31 cellular contexts compared by ENCODE assay signal in genomic region chr1:2178875-2179274, GRCh38.
"Had no signal": no experiment of that assay in that cellular context is flagged by ENCODE, and none has a peak within 500 bp of the region (broad histone marks: within the 10 kb centered on the region; RNA-seq: fewer than 3 reads in every experiment).

No MANE protein-coding gene starts in this region.

- H3K36me3 Mint-ChIP-seq: activated CD8-positive, alpha-beta memory T cell treated with anti-CD3 and anti-CD28 coated beads, Interleukin-2, amount 10 ng/mL, durations not matched to agents 7 days and 5 days; activated naive CD4-positive, alpha-beta T cell treated with anti-CD3 and anti-CD28 coated beads, Interleukin-2, amount 10 ng/mL, durations not matched to agents 7 days and 5 days; activated naive CD4-positive, alpha-beta T cell treated with anti-CD3 and anti-CD28 coated beads, Interleukin-2, amount 50 U/mL, for 72 hours; activated naive CD8-positive, alpha-beta T cell treated with anti-CD3 and anti-CD28 coated beads, Interleukin-2, amount 10 ng/mL, durations not matched to agents 7 days and 5 days had no signal

- H3K36me3 ChIP-seq: brain microvascular endothelial cell, gastrocnemius medialis had no signal

- H3K4me1 Mint-ChIP-seq: activated CD4-positive, alpha-beta T cell treated with anti-CD3 and anti-CD28 coated beads, Interleukin-2, amount 10 ng/mL, durations not matched to agents 24 days and 14 days; activated naive CD8-positive, alpha-beta T cell treated with anti-CD3 and anti-CD28 coated beads, Interleukin-2, amount 10 ng/mL, durations not matched to agents 7 days and 5 days had no signal

- H3K9me3 ChIP-seq: esophagus muscularis mucosa, gastrocnemius medialis, heart right ventricle had no signal

- DNase-seq: activated CD4-positive, alpha-beta memory T cell treated with anti-CD3 and anti-CD28 coated beads for 36 hours; activated CD4-positive, alpha-beta T cell treated with anti-CD3 and anti-CD28 coated beads for 36 hours; activated CD4-positive, alpha-beta T cell treated with anti-CD3 and anti-CD28 coated beads, Interleukin-2, amount 10 ng/mL, durations not matched to agents 24 days and 14 days; activated CD4-positive, CD25-positive, alpha-beta regulatory T cell; activated CD4-positive, CD25-positive, alpha-beta regulatory T cell treated with anti-CD3 and anti-CD28 coated beads, Interleukin-2, amount 50 U/mL, for 72 hours; activated CD8-positive, alpha-beta memory T cell treated with anti-CD3 and anti-CD28 coated beads, Interleukin-2, amount 10 ng/mL, durations not matched to agents 7 days and 5 days; activated CD8-positive, alpha-beta memory T cell treated with anti-CD3 and anti-CD28 coated beads, Interleukin-2, amount 50 U/mL, for 48 hours; activated CD8-positive, alpha-beta T cell treated with anti-CD3 and anti-CD28 coated beads, Interleukin-2, amount 10 ng/mL, durations not matched to agents 7 days and 5 days; activated gamma-delta T cell; activated naive CD4-positive, alpha-beta T cell; activated naive CD4-positive, alpha-beta T cell treated with anti-CD3 and anti-CD28 coated beads, Interleukin-2, amount 10 ng/mL, durations not matched to agents 7 days and 5 days; activated naive CD8-positive, alpha-beta T cell treated with anti-CD3 and anti-CD28 coated beads, Interleukin-2, amount 10 ng/mL, durations not matched to agents 7 days and 5 days; activated T-cell treated with anti-CD3 and anti-CD28 coated beads for 4 hours; activated T-cell treated with anti-CD3 and anti-CD28 coated beads, Interleukin-2, amount 50 U/mL, for 24 hours; activated T-cell treated with anti-CD3 and anti-CD28 coated beads, Interleukin-2, amount 50 U/mL, for 72 hours; amniotic stem cell; brain microvascular endothelial cell; cortex of kidney; dermis blood vessel endothelial cell; effector CD4-positive, alpha-beta T cell; effector memory CD8-positive, alpha-beta T cell; erythroblast; foreskin keratinocyte; gastrocnemius medialis; heart right ventricle; T-helper 2 cell had no signal

- H3K9me3 Mint-ChIP-seq: activated CD4-positive, alpha-beta memory T cell treated with anti-CD3 and anti-CD28 coated beads for 36 hours; activated CD4-positive, alpha-beta T cell treated with anti-CD3 and anti-CD28 coated beads, Interleukin-2, amount 10 ng/mL, durations not matched to agents 24 days and 14 days; activated naive CD4-positive, alpha-beta T cell treated with anti-CD3 and anti-CD28 coated beads, Interleukin-2, amount 10 ng/mL, durations not matched to agents 7 days and 5 days; activated naive CD4-positive, alpha-beta T cell treated with anti-CD3 and anti-CD28 coated beads, Interleukin-2, amount 50 U/mL, for 72 hours; activated naive CD8-positive, alpha-beta T cell treated with anti-CD3 and anti-CD28 coated beads, Interleukin-2, amount 10 ng/mL, durations not matched to agents 7 days and 5 days; activated T-cell treated with anti-CD3 and anti-CD28 coated beads, Interleukin-2, amount 50 U/mL, for 24 hours; activated T-cell treated with anti-CD3 and anti-CD28 coated beads, Interleukin-2, amount 50 U/mL, for 72 hours; central memory CD8-positive, alpha-beta T cell; effector memory CD8-positive, alpha-beta T cell had no signal

- FAIRE-seq: astrocyte, colon had no signal

- ATAC-seq: activated CD4-positive, alpha-beta T cell treated with anti-CD3 and anti-CD28 coated beads for 36 hours; activated CD8-positive, alpha-beta memory T cell treated with anti-CD3 and anti-CD28 coated beads, Interleukin-2, amount 10 ng/mL, durations not matched to agents 7 days and 5 days; activated CD8-positive, alpha-beta T cell treated with anti-CD3 and anti-CD28 coated beads, Interleukin-2, amount 10 ng/mL, durations not matched to agents 7 days and 5 days; activated naive CD4-positive, alpha-beta T cell treated with anti-CD3 and anti-CD28 coated beads, Interleukin-2, amount 50 U/mL, for 72 hours; activated T-cell treated with anti-CD3 and anti-CD28 coated beads, Interleukin-2, amount 50 U/mL, for 72 hours; effector memory CD8-positive, alpha-beta T cell; foreskin keratinocyte; gastrocnemius medialis; heart right ventricle had no signal

- H3K27me3 ChIP-seq: brain microvascular endothelial cell, esophagus muscularis mucosa, foreskin keratinocyte, gastrocnemius medialis, heart right ventricle had no signal

- H3K4me1 ChIP-seq: foreskin keratinocyte had no signal

- H3K27me3 Mint-ChIP-seq: activated CD4-positive, alpha-beta memory T cell treated with anti-CD3 and anti-CD28 coated beads for 36 hours; activated CD4-positive, alpha-beta T cell treated with anti-CD3 and anti-CD28 coated beads for 36 hours; activated CD4-positive, alpha-beta T cell treated with anti-CD3 and anti-CD28 coated beads, Interleukin-2, amount 10 ng/mL, durations not matched to agents 24 days and 14 days; activated CD8-positive, alpha-beta memory T cell treated with anti-CD3 and anti-CD28 coated beads, Interleukin-2, amount 10 ng/mL, durations not matched to agents 7 days and 5 days; activated naive CD4-positive, alpha-beta T cell treated with anti-CD3 and anti-CD28 coated beads, Interleukin-2, amount 10 ng/mL, durations not matched to agents 7 days and 5 days; activated naive CD8-positive, alpha-beta T cell treated with anti-CD3 and anti-CD28 coated beads, Interleukin-2, amount 10 ng/mL, durations not matched to agents 7 days and 5 days; activated T-cell treated with anti-CD3 and anti-CD28 coated beads, Interleukin-2, amount 50 U/mL, for 24 hours; central memory CD8-positive, alpha-beta T cell; effector memory CD8-positive, alpha-beta T cell had no signal

- H3K27ac Mint-ChIP-seq: activated CD4-positive, alpha-beta memory T cell treated with anti-CD3 and anti-CD28 coated beads for 36 hours; activated CD4-positive, alpha-beta T cell treated with anti-CD3 and anti-CD28 coated beads for 36 hours; activated CD4-positive, alpha-beta T cell treated with anti-CD3 and anti-CD28 coated beads, Interleukin-2, amount 10 ng/mL, durations not matched to agents 24 days and 14 days; activated CD8-positive, alpha-beta memory T cell treated with anti-CD3 and anti-CD28 coated beads, Interleukin-2, amount 10 ng/mL, durations not matched to agents 7 days and 5 days; activated CD8-positive, alpha-beta T cell treated with anti-CD3 and anti-CD28 coated beads, Interleukin-2, amount 10 ng/mL, durations not matched to agents 7 days and 5 days; activated naive CD4-positive, alpha-beta T cell treated with anti-CD3 and anti-CD28 coated beads, Interleukin-2, amount 50 U/mL, for 72 hours; activated naive CD8-positive, alpha-beta T cell treated with anti-CD3 and anti-CD28 coated beads, Interleukin-2, amount 10 ng/mL, durations not matched to agents 7 days and 5 days; activated T-cell treated with anti-CD3 and anti-CD28 coated beads, Interleukin-2, amount 50 U/mL, for 24 hours; activated T-cell treated with anti-CD3 and anti-CD28 coated beads, Interleukin-2, amount 50 U/mL, for 72 hours had no signal

- H3K27ac ChIP-seq: brain microvascular endothelial cell, esophagus muscularis mucosa, foreskin keratinocyte, gastrocnemius medialis, heart right ventricle had no signal

- H3K4me3 Mint-ChIP-seq: activated CD4-positive, alpha-beta memory T cell treated with anti-CD3 and anti-CD28 coated beads for 36 hours; activated CD4-positive, alpha-beta T cell treated with anti-CD3 and anti-CD28 coated beads for 36 hours; activated CD4-positive, alpha-beta T cell treated with anti-CD3 and anti-CD28 coated beads, Interleukin-2, amount 10 ng/mL, durations not matched to agents 24 days and 14 days; activated CD8-positive, alpha-beta memory T cell treated with anti-CD3 and anti-CD28 coated beads, Interleukin-2, amount 10 ng/mL, durations not matched to agents 7 days and 5 days; activated CD8-positive, alpha-beta T cell treated with anti-CD3 and anti-CD28 coated beads, Interleukin-2, amount 10 ng/mL, durations not matched to agents 7 days and 5 days; activated naive CD4-positive, alpha-beta T cell treated with anti-CD3 and anti-CD28 coated beads, Interleukin-2, amount 10 ng/mL, durations not matched to agents 7 days and 5 days; activated naive CD8-positive, alpha-beta T cell treated with anti-CD3 and anti-CD28 coated beads, Interleukin-2, amount 10 ng/mL, durations not matched to agents 7 days and 5 days; activated T-cell treated with anti-CD3 and anti-CD28 coated beads, Interleukin-2, amount 50 U/mL, for 24 hours; activated T-cell treated with anti-CD3 and anti-CD28 coated beads, Interleukin-2, amount 50 U/mL, for 72 hours; central memory CD8-positive, alpha-beta T cell; effector memory CD8-positive, alpha-beta T cell had no signal

- H3K4me3 ChIP-seq: esophagus muscularis mucosa, gastrocnemius medialis, heart right ventricle had no signal
